ENCODE assay signal across 28 cellular contexts in the genomic region with DNA sequence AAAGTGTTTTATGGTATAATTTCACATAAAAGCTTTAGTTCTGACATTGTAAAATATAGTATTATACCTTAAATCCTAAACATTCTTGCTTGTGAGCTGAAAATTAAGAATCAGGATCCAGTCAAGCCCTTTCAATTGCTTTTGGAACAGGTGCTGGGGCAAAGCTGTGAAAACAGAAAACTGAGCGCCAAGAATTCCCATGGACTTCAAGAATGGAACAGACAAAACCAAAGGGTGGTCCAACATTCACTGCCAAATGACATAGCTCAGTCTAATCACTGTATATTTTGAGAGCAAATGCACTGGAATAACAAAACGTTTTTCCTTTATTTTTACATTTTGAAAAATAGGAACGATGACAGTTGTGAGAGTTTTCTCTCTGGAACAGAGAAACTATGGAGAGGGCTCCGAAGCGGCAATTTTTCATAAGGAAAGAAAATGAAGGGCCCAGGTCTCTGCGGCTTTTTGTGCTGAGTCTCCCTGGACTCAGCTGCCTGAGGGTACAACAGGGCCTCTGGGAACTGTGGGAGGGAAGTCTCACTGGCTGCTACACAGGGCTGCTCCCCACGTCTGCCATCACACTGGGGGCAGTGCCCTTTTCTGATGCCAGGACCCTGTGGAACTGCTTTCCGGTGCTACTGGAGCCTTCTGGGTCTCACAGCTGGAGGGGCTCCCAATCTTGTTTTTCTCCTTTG. TPM values are rescaled to one million over a fixed set of nuclear protein-coding genes. Genes with fewer than 3 reads are reported as not detected.
"Had no signal": no experiment of that assay in that cellular context is flagged by ENCODE, and none has a peak within 500 bp of the region (broad histone marks: within the 10 kb centered on the region; RNA-seq: fewer than 3 reads in every experiment).

No MANE protein-coding gene starts in this region.

- H3K4me3 ChIP-seq: esophagus muscularis mucosa, heart right ventricle, left lung, lower lobe of right lung, ovary, prostate gland, sigmoid colon, stomach, tibial artery had no signal

- H3K27me3 ChIP-seq: esophagus muscularis mucosa, left lung, neutrophil, ovary, sigmoid colon, stomach, tibial artery had no signal

- H3K9me3 ChIP-seq: esophagus muscularis mucosa, heart right ventricle, left lung, lower lobe of right lung, neutrophil, ovary, prostate gland, sigmoid colon, stomach, tibial artery had no signal

- H3K4me1 Mint-ChIP-seq: activated CD4-positive, alpha-beta memory T cell treated with anti-CD3 and anti-CD28 coated beads, Interleukin-2, amount 10 ng/mL, durations not matched to agents 7 days and 5 days; activated CD4-positive, alpha-beta T cell treated with anti-CD3 and anti-CD28 coated beads, Interleukin-2, amount 10 ng/mL, durations not matched to agents 7 days and 5 days; activated T-helper 17 cell treated with anti-CD3 and anti-CD28 coated beads, Interleukin-2, amount 50 U/mL, for 72 hours; nephron; stimulated activated naive B cell treated with anti-CD40 and anti-IgM and Interleukin-4, amounts not matched to agents 10 μg/mL and 1 μg/mL and 100 μg/mL, for 72 hours had no signal

- H3K27ac Mint-ChIP-seq: activated CD4-positive, alpha-beta memory T cell treated with anti-CD3 and anti-CD28 coated beads, Interleukin-2, amount 10 ng/mL, durations not matched to agents 7 days and 5 days; activated CD4-positive, alpha-beta T cell treated with anti-CD3 and anti-CD28 coated beads, Interleukin-2, amount 10 ng/mL, durations not matched to agents 7 days and 5 days; activated T-helper 17 cell treated with anti-CD3 and anti-CD28 coated beads, Interleukin-2, amount 50 U/mL, for 72 hours; nephron; stimulated activated naive B cell treated with anti-CD40 and anti-IgM and Interleukin-4, amounts not matched to agents 10 μg/mL and 1 μg/mL and 100 μg/mL, for 72 hours had no signal

- FAIRE-seq: islet of Langerhans had no signal

- H3K9me3 Mint-ChIP-seq: activated CD4-positive, alpha-beta memory T cell treated with anti-CD3 and anti-CD28 coated beads, Interleukin-2, amount 10 ng/mL, durations not matched to agents 7 days and 5 days; activated CD4-positive, alpha-beta T cell treated with anti-CD3 and anti-CD28 coated beads, Interleukin-2, amount 10 ng/mL, durations not matched to agents 7 days and 5 days; activated T-cell treated with anti-CD3 and anti-CD28 coated beads, Interleukin-2, amount 50 U/mL, for 4 hours; activated T-helper 17 cell treated with anti-CD3 and anti-CD28 coated beads, Interleukin-2, amount 50 U/mL, for 72 hours; nephron had no signal

- H3K27ac ChIP-seq: esophagus muscularis mucosa, foreskin keratinocyte, heart right ventricle, left lung, lower lobe of right lung, neutrophil, ovary, prostate gland, sigmoid colon, stomach, tibial artery had no signal

- H3K27me3 Mint-ChIP-seq: activated CD4-positive, alpha-beta memory T cell treated with anti-CD3 and anti-CD28 coated beads, Interleukin-2, amount 10 ng/mL, durations not matched to agents 7 days and 5 days; activated CD4-positive, alpha-beta T cell treated with anti-CD3 and anti-CD28 coated beads, Interleukin-2, amount 10 ng/mL, durations not matched to agents 7 days and 5 days; activated T-helper 17 cell treated with anti-CD3 and anti-CD28 coated beads, Interleukin-2, amount 50 U/mL, for 72 hours; stimulated activated naive B cell treated with anti-CD40 and anti-IgM and Interleukin-4, amounts not matched to agents 10 μg/mL and 1 μg/mL and 100 μg/mL, for 72 hours had no signal

- ATAC-seq: activated T-cell treated with anti-CD3 and anti-CD28 coated beads, Interleukin-2, amount 50 U/mL, for 4 hours; activated T-helper 17 cell treated with anti-CD3 and anti-CD28 coated beads, Interleukin-2, amount 50 U/mL, for 72 hours; foreskin keratinocyte; heart right ventricle; left lung; lower lobe of right lung; stimulated activated naive B cell treated with anti-CD40 and anti-IgM and Interleukin-4, amounts not matched to agents 10 μg/mL and 1 μg/mL and 100 μg/mL, for 72 hours had no signal

- H3K4me1 ChIP-seq: esophagus muscularis mucosa, foreskin keratinocyte, heart right ventricle, left lung, lower lobe of right lung, prostate gland, sigmoid colon, stomach, tibial artery had no signal

- H3K36me3 ChIP-seq: esophagus muscularis mucosa, heart right ventricle, left lung, lower lobe of right lung, neutrophil, ovary, prostate gland, sigmoid colon, stomach, tibial artery had no signal

- H3K36me3 Mint-ChIP-seq: stimulated activated naive B cell treated with anti-CD40 and anti-IgM and Interleukin-4, amounts not matched to agents 10 μg/mL and 1 μg/mL and 100 μg/mL, for 72 hours had no signal

- H3K4me3 Mint-ChIP-seq: activated CD4-positive, alpha-beta memory T cell treated with anti-CD3 and anti-CD28 coated beads, Interleukin-2, amount 10 ng/mL, durations not matched to agents 7 days and 5 days; activated CD4-positive, alpha-beta T cell treated with anti-CD3 and anti-CD28 coated beads, Interleukin-2, amount 10 ng/mL, durations not matched to agents 7 days and 5 days; activated T-cell treated with anti-CD3 and anti-CD28 coated beads, Interleukin-2, amount 50 U/mL, for 4 hours; activated T-helper 17 cell treated with anti-CD3 and anti-CD28 coated beads, Interleukin-2, amount 50 U/mL, for 72 hours; nephron; stimulated activated naive B cell treated with anti-CD40 and anti-IgM and Interleukin-4, amounts not matched to agents 10 μg/mL and 1 μg/mL and 100 μg/mL, for 72 hours had no signal

- DNase-seq: activated CD4-positive, alpha-beta memory T cell treated with anti-CD3 and anti-CD28 coated beads, Interleukin-2, amount 10 ng/mL, durations not matched to agents 7 days and 5 days; activated CD4-positive, alpha-beta T cell treated with anti-CD3 and anti-CD28 coated beads for 1 hour; activated CD4-positive, alpha-beta T cell treated with anti-CD3 and anti-CD28 coated beads, Interleukin-2, amount 10 ng/mL, durations not matched to agents 7 days and 5 days; activated gamma-delta T cell treated with Interleukin-2 at 50 U/mL for 16 hours; activated naive CD4-positive, alpha-beta T cell treated with anti-CD3 and anti-CD28 coated beads, Interleukin-2, amount 50 U/mL, for 16 hours; activated T-cell treated with anti-CD3 and anti-CD28 coated beads, Interleukin-2, amount 50 U/mL, for 4 hours; amniotic stem cell; foreskin keratinocyte; heart right ventricle; left lung; lower lobe of right lung; mesenchymal stem cell; ovary; retina; sigmoid colon; stimulated activated CD4-positive, alpha-beta T cell treated with anti-CD3 and anti-CD28 coated beads, Interleukin-15, amount 100 ng/mL, for 24 hours; stimulated activated CD4-positive, alpha-beta T cell treated with anti-CD3 and anti-CD28 coated beads, Interleukin-2, amount 100 ng/mL, for 24 hours; stimulated activated naive B cell treated with anti-CD40 and anti-IgM and Interleukin-4, amounts not matched to agents 10 μg/mL and 1 μg/mL and 100 μg/mL, for 72 hours; stomach; T-helper 9 cell; tibial artery had no signal

RNA-seq across cellular contexts. Expression of gene BMPR1B, which starts 56.0 kb away (rescaled TPM):
- total RNA-seq: activated CD4-positive, alpha-beta memory T cell treated with anti-CD3 and anti-CD28 coated beads, Interleukin-2, amount 10 ng/mL, durations not matched to agents 7 days and 5 days; activated CD4-positive, alpha-beta T cell treated with anti-CD3 and anti-CD28 coated beads, Interleukin-2, amount 10 ng/mL, durations not matched to agents 7 days and 5 days; activated T-cell treated with anti-CD3 and anti-CD28 coated beads, Interleukin-2, amount 50 U/mL, for 4 hours; activated T-helper 17 cell treated with anti-CD3 and anti-CD28 coated beads, Interleukin-2, amount 50 U/mL, for 72 hours; T-helper 1 cell treated with Interleukin-12 subunit alpha and Interleukin-12 subunit beta and Interleukin-4 antibody, amounts not matched to agents 30 ng/mL and 1 ng/mL, for 36 hours had no signal
